Comparison of ENCODE assay signal across 31 cellular contexts in genomic region chr9:127680226-127680625, GRCh38. TPM values are rescaled to one million over a fixed set of nuclear protein-coding genes. Genes with fewer than 3 reads are reported as not detected.
A peak's percentile ranks its signal among the peaks of the same experiment; 100 is the strongest.
DNase-seq lines count a peak whose midpoint lies in the region; ATAC-seq and TF ChIP-seq lines count a peak whose summit lies in the region.
"Had no signal": no experiment of that assay in that cellular context is flagged by ENCODE, and none has a peak within 500 bp of the region (broad histone marks: within the 10 kb centered on the region; RNA-seq: fewer than 3 reads in every experiment).

No MANE protein-coding gene starts in this region.

- H3K4me1 ChIP-seq in SJCRH30 (peaks cover 9% of the 10 kb centered on the region; the same call in 1 of the 2 replicates), heart left ventricle (no peaks in the 10 kb centered on the region), stomach (no peaks in the 10 kb centered on the region)
- H3K4me1 ChIP-seq: HAP-1 had no signal

- DNase-seq in endothelial cell (ENCODE audit: low spot score) (no peak), nephron progenitor cell (no peak), SJCRH30 (no peak), heart left ventricle (no peak), stomach (no peak)
- DNase-seq in CD4-positive, alpha-beta T cell: no peak
- DNase-seq: AML-193; C1 segment of cervical spinal cord; CD8-positive, alpha-beta T cell; DMS 273 treated with DMSO at 0.1 percent for 48 hours; DMS79; EL; GDM1; HFFc6; IMR-90; KG1; MG63; NCI-H1105 treated with DMSO at 0.1 percent for 48 hours; NCI-H146; NCI-H1930; NCI-H2107; NCI-H774; PC-9 had no signal

- intact Hi-C loops in CD4-positive, alpha-beta T cell (cut with DNase I, micrococcal nuclease): no loop called here
- intact Hi-C loops in heart left ventricle (cut with DNase I): no loop called here
- intact Hi-C loops in stomach (cut with DNase I; ENCODE audit: low total_unique reads): no loop called here

- TF ChIP-seq POLR2A in heart left ventricle (IDR thresholded peaks at IDR 0.05) (no peak), stomach (IDR thresholded peaks at IDR 0.05) (no peak)

- POLR2A ChIA-PET in CD4-positive, alpha-beta T cell (lab: Charles Lee): no interaction called here

- H3K27me3 ChIP-seq in CD4-positive, alpha-beta T cell (ENCODE audit: control insufficient read depth, insufficient read depth, low read length): no peaks in the 10 kb centered on the region
- no peaks in the 10 kb centered on the region for H3K27me3 ChIP-seq in SJCRH30
- no peaks in the 10 kb centered on the region for H3K27me3 ChIP-seq in heart left ventricle
- no peaks in the 10 kb centered on the region for H3K27me3 ChIP-seq in stomach
- H3K27me3 ChIP-seq: MG63, SJSA1 had no signal

- H3K4me1 Mint-ChIP-seq in brain (no peaks in the 10 kb centered on the region), endothelial cell (ENCODE audit: unreplicated experiment) (peaks cover 3% of the 10 kb centered on the region), nephron progenitor cell (peaks cover 6% of the 10 kb centered on the region)
- H3K4me1 Mint-ChIP-seq in CD4-positive, alpha-beta T cell (ENCODE audit: low read depth): no peaks in the 10 kb centered on the region
- H3K4me1 Mint-ChIP-seq: GM23338 had no signal

- TF ChIP-seq CTCF in brain (conservative IDR thresholded peaks at IDR 0.05) (no peak), endothelial cell (IDR thresholded peaks at IDR 0.05; ENCODE audit: unreplicated experiment) (no peak), nephron progenitor cell (IDR thresholded peaks at IDR 0.05) (no peak), heart left ventricle (IDR thresholded peaks at IDR 0.05) (no peak), stomach (IDR thresholded peaks at IDR 0.05) (no peak)
- no peak for TF ChIP-seq CTCF in CD4-positive, alpha-beta T cell (IDR thresholded peaks at IDR 0.05)

- H3K27me3 Mint-ChIP-seq in brain: peaks cover 3% of the 10 kb centered on the region
- peaks cover 7% of the 10 kb centered on the region for H3K27me3 Mint-ChIP-seq in endothelial cell (ENCODE audit: unreplicated experiment)
- H3K27me3 Mint-ChIP-seq in nephron progenitor cell (ENCODE audit: low read depth, poor library complexity): no peaks in the 10 kb centered on the region
- no peaks in the 10 kb centered on the region for H3K27me3 Mint-ChIP-seq in CD4-positive, alpha-beta T cell

- no peak for ATAC-seq in CD4-positive, alpha-beta T cell (ENCODE audit: poor library complexity)
- ATAC-seq in heart left ventricle: no peak
- ATAC-seq: A549; CD8-positive, alpha-beta T cell; GM12878; GM23338; Right ventricle myocardium inferior had no signal

- H3K36me3 Mint-ChIP-seq in brain (peaks cover 83% of the 10 kb centered on the region), endothelial cell (ENCODE audit: low read depth, unreplicated experiment) (peaks cover 70% of the 10 kb centered on the region), nephron progenitor cell (ENCODE audit: low read depth) (peaks cover 43% of the 10 kb centered on the region)
- H3K36me3 Mint-ChIP-seq in CD4-positive, alpha-beta T cell (ENCODE audit: low read depth): no peaks in the 10 kb centered on the region

- H3K36me3 ChIP-seq in SJCRH30 (no peaks in the 10 kb centered on the region), heart left ventricle (peaks cover 0 to 99% (median 86%) of the 10 kb centered on the region in 9 donors), stomach (peaks cover 40 to 94% (median 92%) of the 10 kb centered on the region in 4 donors)
- H3K36me3 ChIP-seq: MG63 had no signal

- CTCF ChIA-PET in CD4-positive, alpha-beta T cell (lab: Charles Lee): no interaction called here

- no peak for TF ChIP-seq EP300 in stomach (IDR thresholded peaks at IDR 0.05)

- H3K9me3 Mint-ChIP-seq in brain (no peaks in the 10 kb centered on the region), endothelial cell (ENCODE audit: unreplicated experiment) (no peaks in the 10 kb centered on the region), nephron progenitor cell (no peaks in the 10 kb centered on the region)
- H3K9me3 Mint-ChIP-seq in CD4-positive, alpha-beta T cell: no peaks in the 10 kb centered on the region
- H3K9me3 Mint-ChIP-seq: CD8-positive, alpha-beta T cell; GM23338; HFFc6 had no signal

- WGBS in heart left ventricle, 4 donors: 90 to 94% (median 92%) methylated on average over 11 of the region's 11 CpGs
- WGBS in stomach, 5 donors: 89 to 92% (median 90%) methylated on average over 11 of the region's 11 CpGs

- H3K4me3 Mint-ChIP-seq in brain (no peak overlapping the region), endothelial cell (ENCODE audit: unreplicated experiment) (no peak overlapping the region), nephron progenitor cell (no peak overlapping the region)
- H3K4me3 Mint-ChIP-seq in CD4-positive, alpha-beta T cell: no peak overlapping the region
- H3K4me3 Mint-ChIP-seq: CD8-positive, alpha-beta T cell; GM23338; HFFc6 had no signal

- H3K27ac Mint-ChIP-seq in brain: peak overlapping the region in 3 of 5 experiments; percentile 24 to 76 (median 51)
- H3K27ac Mint-ChIP-seq in endothelial cell (ENCODE audit: unreplicated experiment): peak overlapping the region; percentile 59
- peak overlapping the region; percentile 41 for H3K27ac Mint-ChIP-seq in nephron progenitor cell
- no peak overlapping the region for H3K27ac Mint-ChIP-seq in CD4-positive, alpha-beta T cell
- H3K27ac Mint-ChIP-seq: CD8-positive, alpha-beta T cell; GM23338 had no signal

- no peaks in the 10 kb centered on the region for H3K9me3 ChIP-seq in CD4-positive, alpha-beta T cell (ENCODE audit: control insufficient read depth, low read length)
- H3K9me3 ChIP-seq in SJCRH30 (replicated peaks) (no peaks in the 10 kb centered on the region), heart left ventricle (no peaks in the 10 kb centered on the region), stomach (no peaks in the 10 kb centered on the region)
- H3K9me3 ChIP-seq: A549, HAP-1, MG63, SJSA1 had no signal

- H3K27ac ChIP-seq in CD4-positive, alpha-beta T cell (ENCODE audit: low read depth, low read length): no peak overlapping the region
- H3K27ac ChIP-seq in SJCRH30: no peak overlapping the region
- no peak overlapping the region for H3K27ac ChIP-seq in heart left ventricle
- H3K27ac ChIP-seq in stomach: no peak overlapping the region
- H3K27ac ChIP-seq: A549, PC-9, SJSA1 had no signal

- H3K4me3 ChIP-seq in SJCRH30 (no peak overlapping the region), heart left ventricle (no peak overlapping the region), stomach (no peak overlapping the region)
- H3K4me3 ChIP-seq: A549, GM12878, GM23338, HAP-1, MG63, PC-9, SJSA1 had no signal

RNA-seq across cellular contexts. Expression of gene CFAP157, which starts 26.6 kb away (rescaled TPM):
- polyA plus RNA-seq in brain (ENCODE audit: insufficient read depth, low read depth, low replicate concordance) (not detected), heart left ventricle (under 1 TPM; 0.08 TPM), stomach (under 1 TPM; 0.18 to 0.61 (median 0.19) TPM)
- total RNA-seq in endothelial cell (ENCODE audit: unreplicated experiment) (0.85 TPM), heart left ventricle (under 1 TPM in 2 of 9 donors, not detected in 7; 0.15 to 0.87 TPM), stomach (1 to 10 TPM in 1 of 5 donors, under 1 TPM in 1, not detected in 3; 0.14 to 7.6 TPM)
- total RNA-seq in CD4-positive, alpha-beta T cell: under 1 TPM in 1 of 2 experiments, not detected in 1; 0.11 TPM
- total RNA-seq in SJCRH30 (2014; rRNA removed; shearing (Covaris generic)): not detected in 2 replicates
- total RNA-seq: GM12878, IMR-90, Right ventricle myocardium inferior, RPMI7951 had no signal
- polyA plus RNA-seq: IMR-90 had no signal

RNA-seq across cellular contexts. Expression of gene PTRH1, which starts 35.2 kb away (rescaled TPM):
- 16.8 TPM for polyA plus RNA-seq in brain (ENCODE audit: insufficient read depth, low read depth, low replicate concordance)
- total RNA-seq in endothelial cell (ENCODE audit: unreplicated experiment): 15.3 TPM
- total RNA-seq in CD4-positive, alpha-beta T cell: 1 to 10 TPM; 4.5 to 5.9 TPM
- 4.3 and 7.0 TPM in 2 replicates for total RNA-seq in SJCRH30 (2014; rRNA removed; shearing (Covaris generic))
- total RNA-seq in heart left ventricle: 10 to 100 TPM in 7 of 9 donors, 1 to 10 TPM in 2; 7.3 to 30.5 (median 13.5) TPM
- 10 to 100 TPM; 14.0 to 44.7 TPM for polyA plus RNA-seq in heart left ventricle
- total RNA-seq in stomach: 10 to 100 TPM in 2 of 5 donors, 1 to 10 TPM in 3; 2.9 to 50.4 (median 10.0) TPM
- 10 to 100 TPM; 13.3 to 23.4 (median 21.4) TPM for polyA plus RNA-seq in stomach

RNA-seq across cellular contexts. Expression of gene TTC16, which starts 35.7 kb away (rescaled TPM):
- polyA plus RNA-seq in brain (ENCODE audit: insufficient read depth, low read depth, low replicate concordance): not detected
- total RNA-seq in endothelial cell (ENCODE audit: unreplicated experiment): 0.08 TPM
- total RNA-seq in CD4-positive, alpha-beta T cell: 1 to 10 TPM; 1.6 to 2.1 TPM
- not detected in 2 replicates for total RNA-seq in SJCRH30 (2014; rRNA removed; shearing (Covaris generic))
- total RNA-seq in heart left ventricle: under 1 TPM in 8 of 9 donors, not detected in 1; 0.09 to 0.61 (median 0.24) TPM
- under 1 TPM in 1 of 2 donors, not detected in 1; 0.34 TPM for polyA plus RNA-seq in heart left ventricle
- total RNA-seq in stomach: not detected
- under 1 TPM in 2 of 3 donors, not detected in 1; 0.08 to 0.12 TPM for polyA plus RNA-seq in stomach
- total RNA-seq: GM12878, GM23338, HFFc6, IMR-90, RPMI7951, SJSA1 had no signal
- polyA plus RNA-seq: A549, GM23338 had no signal

RNA-seq across cellular contexts. Expression of gene TOR2A, which starts 54.9 kb away (rescaled TPM):
- 22.1 TPM for polyA plus RNA-seq in brain (ENCODE audit: insufficient read depth, low read depth, low replicate concordance)
- total RNA-seq in endothelial cell (ENCODE audit: unreplicated experiment): 29.1 TPM
- total RNA-seq in CD4-positive, alpha-beta T cell: 1 to 10 TPM; 7.6 to 8.2 TPM
- total RNA-seq in SJCRH30 (2014; rRNA removed; shearing (Covaris generic)): 3.9 and 5.8 TPM in 2 replicates
- total RNA-seq in heart left ventricle: 1 to 10 TPM; 1.7 to 9.2 (median 3.3) TPM
- polyA plus RNA-seq in heart left ventricle: 1 to 10 TPM; 3.4 to 5.2 TPM
- 10 to 100 TPM in 3 of 5 donors, 1 to 10 TPM in 2; 5.0 to 87.8 (median 14.6) TPM for total RNA-seq in stomach
- polyA plus RNA-seq in stomach: 10 to 100 TPM in 1 of 3 donors, 1 to 10 TPM in 2; 6.1 to 12.4 (median 9.7) TPM
